ENCODE assay signal across 14 cellular contexts in the genomic region with DNA sequence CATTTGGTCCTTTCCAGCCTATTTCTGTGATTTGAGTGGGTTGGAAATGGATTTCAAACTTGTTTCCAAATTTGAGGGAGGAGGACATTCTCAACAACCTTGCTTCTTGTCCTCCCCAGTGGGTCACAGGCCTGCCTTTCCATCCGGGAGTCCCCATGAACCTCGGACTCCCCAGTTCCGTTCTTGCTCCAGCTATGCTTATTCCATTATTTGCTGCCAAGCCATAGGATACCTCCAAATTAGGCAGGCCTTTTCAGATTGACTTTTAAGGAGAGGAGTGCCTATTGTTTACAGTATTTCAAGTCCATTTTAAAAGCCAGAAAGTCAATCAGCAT.
DNase-seq lines count a peak whose midpoint lies in the region; ATAC-seq and TF ChIP-seq lines count a peak whose summit lies in the region.
"Had no signal": no experiment of that assay in that cellular context is flagged by ENCODE, and none has a peak within 500 bp of the region (broad histone marks: within the 10 kb centered on the region; RNA-seq: fewer than 3 reads in every experiment).

No MANE protein-coding gene starts in this region.

- ATAC-seq in GM18505 (IDR thresholded peaks at IDR 0.05; ENCODE audit: unreplicated experiment) = peak; percentile 8
- ATAC-seq in GM19463 (IDR thresholded peaks at IDR 0.05; ENCODE audit: unreplicated experiment) = peak; percentile 23
- peak; percentile 8 for ATAC-seq in HG02852 (IDR thresholded peaks at IDR 0.05; ENCODE audit: unreplicated experiment)
- ATAC-seq in HG03460 (IDR thresholded peaks at IDR 0.05; ENCODE audit: unreplicated experiment) = peak; percentile 13
- ATAC-seq in left ventricle myocardium superior = no peak
- no peak for ATAC-seq in GM18517 (IDR thresholded peaks at IDR 0.05; ENCODE audit: unreplicated experiment)

- intact Hi-C loops in left ventricle myocardium superior (cut with micrococcal nuclease) = no loop called here

- TF ChIP-seq POLR2A in GM18505 (IDR thresholded peaks at IDR 0.05; ENCODE audit: borderline replicate concordance, extremely low read depth, insufficient read depth, insufficient read length) = no peak

- DNase-seq in superior temporal gyrus (ENCODE audit: extremely low spot score) (no peak), left ventricle myocardium superior (no peak), hepatic stellate cell (ENCODE audit: low spot score) (no peak)
- DNase-seq: activated CD4-positive, alpha-beta memory T cell treated with anti-CD3 and anti-CD28 coated beads, Interleukin-2, amount 10 ng/mL, durations not matched to agents 7 days and 5 days; EL; GM23248; immature natural killer cell; NCI-H510A; OCI-M1 had no signal

Comparison
In these comparisons a context has a peak if more than half of its experiments do, and no peak if none do; other contexts are left out.
1. ATAC-seq: peak in GM18505 (single experiment), GM19463 (single experiment), HG02852 (single experiment) and HG03460 (single experiment); none in left ventricle myocardium superior (single experiment) and GM18517 (single experiment).